8 cellular contexts compared by ENCODE assay signal in genomic region chr19:37594982-37595382, GRCh38. TPM values are rescaled to one million over a fixed set of nuclear protein-coding genes. Genes with fewer than 3 reads are reported as not detected.
DNase-seq lines count a peak whose midpoint lies in the region; ATAC-seq and TF ChIP-seq lines count a peak whose summit lies in the region.

No MANE protein-coding gene starts in this region.

- no peaks in the 10 kb centered on the region for H3K27me3 ChIP-seq in GM23248 (replicated peaks; ENCODE audit: insufficient read depth)
- H3K27me3 ChIP-seq in esophagus (ENCODE audit: control insufficient read depth in 1 of 2, insufficient read depth in 2 of 2, low read length in 2 of 2), result no peaks in the 10 kb centered on the region
- no peaks in the 10 kb centered on the region for H3K27me3 ChIP-seq in neural cell (ENCODE audit: insufficient read depth, low read depth, low read length)

- H3K4me1 ChIP-seq in GM23248 (ENCODE audit: insufficient read depth) (peaks cover 4% of the 10 kb centered on the region; the same call in 1 of the 2 replicates), esophagus (ENCODE audit: control insufficient read depth in 2 of 2, insufficient read depth in 2 of 2, low read length in 1 of 2) (peaks cover 0 to 2% of the 10 kb centered on the region in 2 donors)

- no peak for TF ChIP-seq RAD21 in neural cell (conservative IDR thresholded peaks at IDR 0.05)

- H3K79me2 ChIP-seq in GM23248 (ENCODE audit: insufficient read depth), result 0 out of 2 replicates have a peak, but pooled peaks cover 5% of the 10 kb centered on the region
- H3K79me2 ChIP-seq in neural cell (replicated peaks; ENCODE audit: insufficient read depth, low read length), result peaks cover 25% of the 10 kb centered on the region

- H3F3A ChIP-seq in GM23248 (ENCODE audit: insufficient read depth) (0 out of 2 replicates have a peak, but pooled peaks cover 12% of the 10 kb centered on the region), neural cell (ENCODE audit: insufficient read depth, low read length, poor library complexity, severe bottlenecking) (no peaks in the 10 kb centered on the region)

- H3K4me2 ChIP-seq in GM23248 (ENCODE audit: unreplicated experiment) (peak overlapping the region; percentile 98), neural cell (ENCODE audit: low read length) (peak overlapping the region; percentile 75)

- H3K27ac Mint-ChIP-seq in Calu3 (ENCODE audit: unreplicated experiment), result peak overlapping the region; percentile 99
- H3K27ac Mint-ChIP-seq in stimulated activated naive CD8-positive, alpha-beta T cell treated with anti-CD3 and anti-CD28 coated beads, Interleukin-15, amount 100 ng/mL, for 72 hours, result peak overlapping the region; percentile 99 to 100

- H3K9me3 ChIP-seq in GM23248 (ENCODE audit: low read depth) (no peaks in the 10 kb centered on the region), esophagus (ENCODE audit: control insufficient read depth in 2 of 2, insufficient read depth in 1 of 2, low read depth in 1 of 2, low read length in 1 of 2) (no peaks in the 10 kb centered on the region), neural cell (ENCODE audit: low read length) (peaks cover 6% of the 10 kb centered on the region)

- peak overlapping the region; percentile 87 for H3K9ac ChIP-seq in GM23248
- peak overlapping the region; percentile 87 for H3K9ac ChIP-seq in neural cell (ENCODE audit: low read length)

- ATAC-seq in stimulated activated naive CD8-positive, alpha-beta T cell treated with anti-CD3 and anti-CD28 coated beads, Interleukin-15, amount 100 ng/mL, for 72 hours, result peak; percentile 66

- TF ChIP-seq CTCF in Calu3 (IDR thresholded peaks at IDR 0.05; ENCODE audit: unreplicated experiment) (no peak), neural cell (IDR thresholded peaks at IDR 0.05; ENCODE audit: poor library complexity, severe bottlenecking) (no peak)

- peak overlapping the region; percentile 84 for H3K27ac ChIP-seq in GM23248
- peak overlapping the region; percentile 96 to 99 for H3K27ac ChIP-seq in esophagus (ENCODE audit: low read depth in 2 of 2, low read length in 1 of 2)
- peak overlapping the region; percentile 91 for H3K27ac ChIP-seq in neural cell (ENCODE audit: low read length)

- peak; percentile 79 for TF ChIP-seq EP300 in neural cell (conservative IDR thresholded peaks at IDR 0.05; ENCODE audit: poor library complexity, severe bottlenecking)

- CTCF ChIA-PET in Calu3 (lab: Charles Lee), result interaction anchor here (0.6 to 1.6 kb wide), 6 partner anchors 9 to 188 kb away, joined by 3 to 5 read pairs (median 3); partner anchors contain the start of genes ZNF569, ZNF573 and ZNF607

- intact Hi-C loops in Calu3 (cut with micrococcal nuclease; ENCODE audit: unreplicated experiment), result loop anchor here (1.0 to 10.0 kb wide), 3 partner anchors 59 to 180 kb away; partner anchors contain the start of genes ZNF569 and ZNF573

- H2AFZ ChIP-seq in GM23248, result peak overlapping the region; percentile 97
- peak overlapping the region; percentile 63 for H2AFZ ChIP-seq in neural cell (ENCODE audit: low read depth, low read length)

- H3K4me3 ChIP-seq in GM23248, result peak overlapping the region; percentile 92
- H3K4me3 ChIP-seq in esophagus (ENCODE audit: low read depth in 1 of 2, low read length in 2 of 2), result peak overlapping the region; percentile 81 to 91
- peak overlapping the region; percentile 71 for H3K4me3 ChIP-seq in neural cell (ENCODE audit: low read length)

- BruUV-seq in Calu3 (replicated peaks; lab: Mats Ljungman, UMichigan), result no TSS peak

- H3K4me3 Mint-ChIP-seq in Calu3 (ENCODE audit: low read depth, unreplicated experiment), result peak overlapping the region; percentile 97
- H3K4me3 Mint-ChIP-seq in stimulated activated naive CD8-positive, alpha-beta T cell treated with anti-CD3 and anti-CD28 coated beads, Interleukin-15, amount 100 ng/mL, for 72 hours, result peak overlapping the region; percentile 90 to 98

- WGBS in GM23248 (ENCODE audit: low coverage in 1 of 2, low lambda C conversion rate in 2 of 2, missing lambda C conversion rate in 2 of 2), 2 experiments, result 1% methylated on average over 20 of the region's 20 CpGs
- 0% methylated on average over 20 of the region's 20 CpGs for WGBS in esophagus, 2 donors

- peaks cover 21% of the 10 kb centered on the region for H3K4me1 Mint-ChIP-seq in Calu3 (ENCODE audit: low read depth, unreplicated experiment)
- peaks cover 22% of the 10 kb centered on the region for H3K4me1 Mint-ChIP-seq in stimulated activated naive CD8-positive, alpha-beta T cell treated with anti-CD3 and anti-CD28 coated beads, Interleukin-15, amount 100 ng/mL, for 72 hours

- peak; percentile 49 for DNase-seq in Calu3
- peak; percentile 80 for DNase-seq in GM23248
- peak; percentile 67 for DNase-seq in NCI-H146 (lab: John Stamatoyannopoulos, UW)
- peak; percentile 29 for DNase-seq in activated T-cell treated with anti-CD3 and anti-CD28 coated beads for 4 hours
- DNase-seq in stimulated activated naive CD8-positive, alpha-beta T cell treated with anti-CD3 and anti-CD28 coated beads, Interleukin-15, amount 100 ng/mL, for 72 hours, result peak in 1 of 2 donors; percentile 68
- no peak for DNase-seq in NCI-H82 (lab: John Stamatoyannopoulos, UW)

- H4K20me1 ChIP-seq in GM23248 (ENCODE audit: insufficient read depth) (no peaks in the 10 kb centered on the region), neural cell (ENCODE audit: insufficient read depth) (no peaks in the 10 kb centered on the region)

- 0 out of 2 replicates have a peak, but pooled peaks cover 6% of the 10 kb centered on the region for H3K36me3 ChIP-seq in GM23248 (ENCODE audit: low read depth)
- peaks cover 0 to 2% of the 10 kb centered on the region in 2 donors for H3K36me3 ChIP-seq in esophagus (ENCODE audit: control insufficient read depth in 2 of 2, insufficient read depth in 2 of 2, low read length in 1 of 2)
- H3K36me3 ChIP-seq in neural cell (ENCODE audit: insufficient read depth, low read length), result peaks cover 5% of the 10 kb centered on the region

- peaks cover 26% of the 10 kb centered on the region for H3K36me3 Mint-ChIP-seq in Calu3 (ENCODE audit: insufficient read depth, unreplicated experiment)

- no peaks in the 10 kb centered on the region for H3K9me2 ChIP-seq in GM23248 (ENCODE audit: insufficient read depth)
- no peaks in the 10 kb centered on the region for H3K9me2 ChIP-seq in neural cell (ENCODE audit: insufficient read depth, low read length)

- no peaks in the 10 kb centered on the region for H3K27me3 Mint-ChIP-seq in Calu3 (ENCODE audit: unreplicated experiment)
- no peaks in the 10 kb centered on the region for H3K27me3 Mint-ChIP-seq in stimulated activated naive CD8-positive, alpha-beta T cell treated with anti-CD3 and anti-CD28 coated beads, Interleukin-15, amount 100 ng/mL, for 72 hours

- in situ Hi-C loops in GM23248 (cut with MboI), result no loop called here

- peaks cover 13% of the 10 kb centered on the region for H3K9me3 Mint-ChIP-seq in Calu3 (ENCODE audit: low read depth, unreplicated experiment)
- peaks cover 15 to 19% of the 10 kb centered on the region in 2 donors for H3K9me3 Mint-ChIP-seq in stimulated activated naive CD8-positive, alpha-beta T cell treated with anti-CD3 and anti-CD28 coated beads, Interleukin-15, amount 100 ng/mL, for 72 hours

TF ChIP-seq in neural cell, 6 proteins besides CTCF, POLR2A, EP300 and RAD21:
- TF ChIP-seq EZH2 (IDR thresholded peaks at IDR 0.05; ENCODE audit: borderline replicate concordance, insufficient read depth, low read length, poor library complexity, severe bottlenecking), result no peak
- peak; percentile 84 for TF ChIP-seq MXI1 (conservative IDR thresholded peaks at IDR 0.05; ENCODE audit: poor library complexity, severe bottlenecking)
- peak; percentile 50 for TF ChIP-seq TAF1 (IDR thresholded peaks at IDR 0.05; ENCODE audit: low read depth)
- no peak for TF ChIP-seq SMC3 (conservative IDR thresholded peaks at IDR 0.05; ENCODE audit: poor library complexity)
- peak; percentile 1 for TF ChIP-seq POLR2AphosphoS5 (IDR thresholded peaks at IDR 0.05)
- TF ChIP-seq REST (IDR thresholded peaks at IDR 0.05; ENCODE audit: borderline replicate concordance), result peak; percentile 59
TF ChIP-seq in neural cell: peak in this region for 4.

RNA-seq across cellular contexts. Expression of gene ZNF540, which starts 0.3 kb away (rescaled TPM):
- total RNA-seq in Calu3 (2022), result 0.42 and 1.7 TPM in 2 replicates
- 6.2 TPM in 1 of 2 replicates, not detected in the other for total RNA-seq in GM23248 (2014; rRNA removed; shearing (Covaris generic))
- polyA plus RNA-seq in GM23248 (2016; fragmentation: Nextera tagmentation; extraction: Ambion mirVana) (0.58 and 0.76 TPM in 2 replicates), esophagus (1 to 10 TPM; 1.1 to 1.6 TPM), neural cell (22.5 and 24.7 TPM in 2 replicates)
- 41.4 and 46.9 TPM in 2 replicates for polyA minus RNA-seq in neural cell

RNA-seq across cellular contexts. Expression of gene ZNF571, which starts 0.4 kb away (rescaled TPM):
- 4.3 and 7.3 TPM in 2 replicates for total RNA-seq in Calu3 (2022)
- 2.3 and 2.9 TPM in 2 replicates for total RNA-seq in GM23248 (2014; rRNA removed; shearing (Covaris generic))
- polyA plus RNA-seq in GM23248 (2016; fragmentation: Nextera tagmentation; extraction: Ambion mirVana) (1.4 and 1.9 TPM in 2 replicates), esophagus (1 to 10 TPM; 1.6 to 2.4 TPM), neural cell (6.5 and 7.9 TPM in 2 replicates)
- 20.0 and 24.3 TPM in 2 replicates for polyA minus RNA-seq in neural cell
